Comparison of ENCODE assay signal across 18 cellular contexts in genomic region chr20:32368323-32368722, GRCh38. TPM values are rescaled to one million over a fixed set of nuclear protein-coding genes. Genes with fewer than 3 reads are reported as not detected.
DNase-seq lines count a peak whose midpoint lies in the region; ATAC-seq, FAIRE-seq and TF ChIP-seq lines count a peak whose summit lies in the region.
"Had no signal": no experiment of that assay in that cellular context is flagged by ENCODE, and none has a peak within 500 bp of the region (broad histone marks: within the 10 kb centered on the region; RNA-seq: fewer than 3 reads in every experiment).

No MANE protein-coding gene starts in this region.

- CTCF ChIA-PET in A549 (lab: Yijun Ruan, JAX) = interaction anchor here (0.9 kb wide), 1 partner anchor 88 kb away, joined by 3 read pairs; no protein-coding TSS in a partner anchor
- CTCF ChIA-PET in naive thymus-derived CD4-positive, alpha-beta T cell (lab: Charles Lee) = no interaction called here

- FAIRE-seq in A549 (lab: Jason Lieb, UNC) (no peak), D721Med (lab: Jason Lieb, UNC) (no peak)
- FAIRE-seq: keratinocyte had no signal

- no peak overlapping the region for H3K4me3 ChIP-seq in A549
- no peak overlapping the region for H3K4me3 ChIP-seq in naive thymus-derived CD4-positive, alpha-beta T cell (ENCODE audit: low read length)
- H3K4me3 ChIP-seq: psoas muscle had no signal

- no peak overlapping the region for H3K27ac ChIP-seq in A549
- H3K27ac ChIP-seq in naive thymus-derived CD4-positive, alpha-beta T cell (ENCODE audit: low read depth, low read length) = no peak overlapping the region
- H3K27ac ChIP-seq: HL-60, psoas muscle had no signal

- H3K4me3 Mint-ChIP-seq in IgD-negative memory B cell = peak overlapping the region in 1 of 4 donors; percentile 83
- H3K4me3 Mint-ChIP-seq in activated naive CD8-positive, alpha-beta T cell treated with anti-CD3 and anti-CD28 coated beads for 36 hours = no peak overlapping the region
- H3K4me3 Mint-ChIP-seq in naive thymus-derived CD4-positive, alpha-beta T cell = peak overlapping the region in 2 of 10 donors; percentile 12 to 40
- H3K4me3 Mint-ChIP-seq: natural killer cell treated with Interleukin-12 subunit alpha and Interleukin-12 subunit beta and Interleukin-15 and Interleukin-18, amount 100 ng/mL, for 72 hours had no signal

- no peak for TF ChIP-seq RAD21 in A549 (conservative IDR thresholded peaks at IDR 0.05 in 1 of 2, IDR thresholded peaks at IDR 0.05 in 1 of 2)

- peak overlapping the region; percentile 60 for H3K4me2 ChIP-seq in A549

- H3K9me3 ChIP-seq in A549 = no peaks in the 10 kb centered on the region
- no peaks in the 10 kb centered on the region for H3K9me3 ChIP-seq in naive thymus-derived CD4-positive, alpha-beta T cell (ENCODE audit: control insufficient read depth in 2 of 3, low read length in 3 of 3)
- H3K9me3 ChIP-seq: psoas muscle had no signal

- TF ChIP-seq POLR2A in A549 (IDR thresholded peaks at IDR 0.05; ENCODE audit: low read length) = no peak

- H3K9me3 Mint-ChIP-seq in IgD-negative memory B cell = no peaks in the 10 kb centered on the region
- H3K9me3 Mint-ChIP-seq in activated naive CD8-positive, alpha-beta T cell treated with anti-CD3 and anti-CD28 coated beads for 36 hours = no peaks in the 10 kb centered on the region
- H3K9me3 Mint-ChIP-seq in naive thymus-derived CD4-positive, alpha-beta T cell = no peaks in the 10 kb centered on the region
- H3K9me3 Mint-ChIP-seq: memory B cell; natural killer cell treated with Interleukin-12 subunit alpha and Interleukin-12 subunit beta and Interleukin-15 and Interleukin-18, amount 100 ng/mL, for 72 hours had no signal

- peaks cover 0 to 22% (median 5%) of the 10 kb centered on the region in 3 experiments for H3K36me3 ChIP-seq in naive thymus-derived CD4-positive, alpha-beta T cell (ENCODE audit: control insufficient read depth in 2 of 3, insufficient read depth in 3 of 3, low read length in 3 of 3)

- TF ChIP-seq CTCF in A549 (IDR thresholded peaks at IDR 0.05) (no peak), D721Med (IDR thresholded peaks at IDR 0.05; ENCODE audit: insufficient read depth, missing control alignments) (no peak)

- peaks cover 53% of the 10 kb centered on the region for H3K4me1 ChIP-seq in A549
- peaks cover 15 to 34% of the 10 kb centered on the region in 2 donors for H3K4me1 ChIP-seq in naive thymus-derived CD4-positive, alpha-beta T cell (ENCODE audit: control insufficient read depth in 2 of 2, insufficient read depth in 2 of 2, low read length in 2 of 2)

- peak overlapping the region in 2 of 3 donors; percentile 72 to 75 for H3K27ac Mint-ChIP-seq in IgD-negative memory B cell
- peak overlapping the region; percentile 31 for H3K27ac Mint-ChIP-seq in activated naive CD8-positive, alpha-beta T cell treated with anti-CD3 and anti-CD28 coated beads for 36 hours
- H3K27ac Mint-ChIP-seq in naive thymus-derived CD4-positive, alpha-beta T cell = peak overlapping the region in 6 of 9 donors; percentile 6 to 69 (median 42)

- no peak for TF ChIP-seq EP300 in A549 (IDR thresholded peaks at IDR 0.05)

- H3K27me3 ChIP-seq in naive thymus-derived CD4-positive, alpha-beta T cell (ENCODE audit: control insufficient read depth in 2 of 2, insufficient read depth in 2 of 2, low read length in 2 of 2) = no peaks in the 10 kb centered on the region

- peaks cover 47 to 59% (median 51%) of the 10 kb centered on the region in 3 donors for H3K4me1 Mint-ChIP-seq in IgD-negative memory B cell
- H3K4me1 Mint-ChIP-seq in activated naive CD8-positive, alpha-beta T cell treated with anti-CD3 and anti-CD28 coated beads for 36 hours = peaks cover 52% of the 10 kb centered on the region
- H3K4me1 Mint-ChIP-seq in naive thymus-derived CD4-positive, alpha-beta T cell = peaks cover 35 to 59% (median 53%) of the 10 kb centered on the region in 7 donors

- POLR2A ChIA-PET in A549 (lab: Yijun Ruan, JAX) = no interaction called here
- POLR2A ChIA-PET in naive thymus-derived CD4-positive, alpha-beta T cell (lab: Charles Lee) = no interaction called here

- intact Hi-C loops in naive thymus-derived CD4-positive, alpha-beta T cell (cut with micrococcal nuclease) = no loop called here

- DNase-seq in A549 (ENCODE audit: low read depth in 1 of 2, low spot score in 1 of 2) (no peak), dermis blood vessel endothelial cell (no peak), D721Med (ENCODE audit: insufficient read length, low spot score) (no peak), cortex of kidney (lab: John Stamatoyannopoulos, UW) (no peak)
- no peak for DNase-seq in activated naive CD8-positive, alpha-beta T cell treated with anti-CD3 and anti-CD28 coated beads for 36 hours
- DNase-seq in naive thymus-derived CD4-positive, alpha-beta T cell = no peak
- DNase-seq: activated T-cell treated with anti-CD3 and anti-CD28 coated beads, Interleukin-2, amount 50 U/mL, for 1 hour; DND-41; NCI-H2029 treated with DMSO at 0.1 percent for 48 hours; NCI-H510A; psoas muscle had no signal

- H3K27me3 Mint-ChIP-seq in IgD-negative memory B cell = no peaks in the 10 kb centered on the region
- no peaks in the 10 kb centered on the region for H3K27me3 Mint-ChIP-seq in activated naive CD8-positive, alpha-beta T cell treated with anti-CD3 and anti-CD28 coated beads for 36 hours
- no peaks in the 10 kb centered on the region for H3K27me3 Mint-ChIP-seq in naive thymus-derived CD4-positive, alpha-beta T cell
- H3K27me3 Mint-ChIP-seq: memory B cell; natural killer cell treated with Interleukin-12 subunit alpha and Interleukin-12 subunit beta and Interleukin-15 and Interleukin-18, amount 100 ng/mL, for 72 hours had no signal

- ATAC-seq in A549 (no peak), HG03139 (IDR thresholded peaks at IDR 0.05; ENCODE audit: unreplicated experiment) (no peak)
- ATAC-seq in naive thymus-derived CD4-positive, alpha-beta T cell = no peak
- ATAC-seq: natural killer cell treated with Interleukin-12 subunit alpha and Interleukin-12 subunit beta and Interleukin-15 and Interleukin-18, amount 100 ng/mL, for 72 hours; psoas muscle; Right ventricle myocardium inferior had no signal

- no peaks in the 10 kb centered on the region for H3K36me3 Mint-ChIP-seq in IgD-negative memory B cell
- H3K36me3 Mint-ChIP-seq in activated naive CD8-positive, alpha-beta T cell treated with anti-CD3 and anti-CD28 coated beads for 36 hours = peaks cover 21% of the 10 kb centered on the region
- peaks cover 0 to 18% (median 7%) of the 10 kb centered on the region in 5 donors for H3K36me3 Mint-ChIP-seq in naive thymus-derived CD4-positive, alpha-beta T cell
- H3K36me3 Mint-ChIP-seq: natural killer cell treated with Interleukin-12 subunit alpha and Interleukin-12 subunit beta and Interleukin-15 and Interleukin-18, amount 100 ng/mL, for 72 hours had no signal

TF ChIP-seq in A549, 52 proteins besides CTCF, POLR2A, EP300 and RAD21:
- no peak for TF ChIP-seq ZC3H11A (IDR thresholded peaks at IDR 0.05)

RNA-seq across cellular contexts. Expression of gene ASXL1, which starts 10.2 kb away (rescaled TPM):
- 36.0 and 41.8 TPM in 2 replicates for polyA plus RNA-seq in A549 (2011; rRNA removed)
- polyA plus RNA-seq in A549 (2012; cell fraction: cytosol; rRNA removed) = 23.7 and 26.2 TPM in 2 replicates
- 99.3 and 131 TPM in 2 replicates for polyA plus RNA-seq in A549 (2012; cell fraction: nucleus; rRNA removed)
- polyA plus RNA-seq in A549 (2017; fragmentation: RNase III; extraction: RNeasy Plus Mini Kit Qiagen cat#74134 plus additional on column Dnase treatment) = 35.7 to 40.3 TPM (median 40.1 TPM) in 3 replicates
- polyA minus RNA-seq in A549 (2011; rRNA and poly(A)+ RNA removed) = 69.6 and 72.3 TPM in 2 replicates
- polyA plus RNA-seq in IgD-negative memory B cell = 24.5 TPM
- total RNA-seq in activated naive CD8-positive, alpha-beta T cell treated with anti-CD3 and anti-CD28 coated beads for 36 hours = 100 to 1,000 TPM in 1 of 2 experiments, 10 to 100 TPM in 1; 97.5 to 100 TPM
- total RNA-seq in naive thymus-derived CD4-positive, alpha-beta T cell = 100 to 1,000 TPM; 106 to 200 (median 158) TPM
- polyA plus RNA-seq in naive thymus-derived CD4-positive, alpha-beta T cell = 10 to 100 TPM; 14.7 to 18.8 TPM
- 53.4 and 62.1 TPM in 2 replicates for total RNA-seq in dermis blood vessel endothelial cell
